In the genomic region with DNA sequence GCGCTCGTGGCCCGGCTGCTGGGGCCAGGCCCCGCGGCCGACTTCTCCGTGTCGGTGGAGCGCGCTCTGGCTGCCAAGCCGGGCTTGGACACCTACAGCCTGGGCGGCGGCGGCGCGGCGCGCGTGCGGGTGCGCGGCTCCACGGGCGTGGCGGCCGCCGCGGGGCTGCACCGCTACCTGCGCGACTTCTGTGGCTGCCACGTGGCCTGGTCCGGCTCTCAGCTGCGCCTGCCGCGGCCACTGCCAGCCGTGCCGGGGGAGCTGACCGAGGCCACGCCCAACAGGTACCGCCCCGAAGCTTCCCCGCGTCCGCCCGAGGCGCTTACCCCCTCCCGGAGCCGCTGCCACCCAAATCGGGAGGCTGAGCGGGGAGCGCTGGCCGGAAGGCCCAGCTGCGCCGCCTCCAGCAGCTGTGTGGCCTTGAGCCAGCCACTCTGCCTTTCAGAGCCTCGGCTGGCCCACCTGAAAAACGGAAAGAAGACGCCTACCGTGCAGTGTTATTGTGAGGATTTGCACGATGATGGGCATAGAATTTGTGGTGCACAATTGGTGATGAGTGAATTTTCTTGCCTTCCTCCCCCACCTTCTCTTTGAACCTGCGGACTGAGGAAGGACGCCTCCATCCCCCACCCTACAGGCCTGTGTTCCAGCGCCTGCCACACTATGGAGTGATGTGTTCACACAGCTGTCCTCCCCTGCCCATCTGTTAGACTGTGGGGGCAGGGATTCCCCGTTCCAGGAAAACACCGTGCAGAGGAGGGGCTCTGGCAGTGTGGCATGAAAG, we compare ENCODE assay signal across 1 cellular context.
A peak's percentile ranks its signal among the peaks of the same experiment; 100 is the strongest.
TF ChIP-seq lines count a peak whose summit lies in the region.

No MANE protein-coding gene starts in this region.

TF ChIP-seq in HepG2, 621 proteins besides CTCF, POLR2A, EP300 and RAD21 (continued from another document and continues in another):
- TF ChIP-seq, protein P1, sequence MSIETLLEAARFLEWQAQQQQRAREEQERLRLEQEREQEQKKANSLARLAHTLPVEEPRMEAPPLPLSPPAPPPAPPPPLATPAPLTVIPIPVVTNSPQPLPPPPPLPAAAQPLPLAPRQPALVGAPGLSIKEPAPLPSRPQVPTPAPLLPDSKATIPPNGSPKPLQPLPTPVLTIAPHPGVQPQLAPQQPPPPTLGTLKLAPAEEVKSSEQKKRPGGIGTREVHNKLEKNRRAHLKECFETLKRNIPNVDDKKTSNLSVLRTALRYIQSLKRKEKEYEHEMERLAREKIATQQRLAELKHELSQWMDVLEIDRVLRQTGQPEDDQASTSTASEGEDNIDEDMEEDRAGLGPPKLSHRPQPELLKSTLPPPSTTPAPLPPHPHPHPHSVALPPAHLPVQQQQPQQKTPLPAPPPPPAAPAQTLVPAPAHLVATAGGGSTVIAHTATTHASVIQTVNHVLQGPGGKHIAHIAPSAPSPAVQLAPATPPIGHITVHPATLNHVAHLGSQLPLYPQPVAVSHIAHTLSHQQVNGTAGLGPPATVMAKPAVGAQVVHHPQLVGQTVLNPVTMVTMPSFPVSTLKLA (IDR thresholded peaks at IDR 0.05), result peak; percentile 44; the same call in 1 of the 2 replicates
- no peak for TF ChIP-seq ZNF850 (CRISPR knock-in tag; conservative IDR thresholded peaks at IDR 0.05)
- no peak for TF ChIP-seq ZFP62 (CRISPR knock-in tag; IDR thresholded peaks at IDR 0.05)
- TF ChIP-seq ZNF558 (CRISPR knock-in tag; IDR thresholded peaks at IDR 0.05; ENCODE audit: borderline replicate concordance), result peak; percentile 31; the same call in 1 of the 2 replicates
- TF ChIP-seq, protein P2, sequence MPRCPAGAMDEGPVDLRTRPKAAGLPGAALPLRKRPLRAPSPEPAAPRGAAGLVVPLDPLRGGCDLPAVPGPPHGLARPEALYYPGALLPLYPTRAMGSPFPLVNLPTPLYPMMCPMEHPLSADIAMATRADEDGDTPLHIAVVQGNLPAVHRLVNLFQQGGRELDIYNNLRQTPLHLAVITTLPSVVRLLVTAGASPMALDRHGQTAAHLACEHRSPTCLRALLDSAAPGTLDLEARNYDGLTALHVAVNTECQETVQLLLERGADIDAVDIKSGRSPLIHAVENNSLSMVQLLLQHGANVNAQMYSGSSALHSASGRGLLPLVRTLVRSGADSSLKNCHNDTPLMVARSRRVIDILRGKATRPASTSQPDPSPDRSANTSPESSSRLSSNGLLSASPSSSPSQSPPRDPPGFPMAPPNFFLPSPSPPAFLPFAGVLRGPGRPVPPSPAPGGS (CRISPR knock-in tag; IDR thresholded peaks at IDR 0.05), result peak; percentile 59
- TF ChIP-seq ATF7-NPFF (CRISPR knock-in tag; IDR thresholded peaks at IDR 0.05; ENCODE audit: low read depth), result peak; percentile 43; the same call in 1 of the 2 replicates
- no peak for TF ChIP-seq ZKSCAN5 (CRISPR knock-in tag; IDR thresholded peaks at IDR 0.05)
- no peak for TF ChIP-seq ZNF484 (CRISPR knock-in tag; IDR thresholded peaks at IDR 0.05; ENCODE audit: borderline replicate concordance, low read depth)
- TF ChIP-seq PRPF4 (IDR thresholded peaks at IDR 0.05; ENCODE audit: low read depth, low read length, poor library complexity, severe bottlenecking), result no peak
- no peak for TF ChIP-seq ZNF383 (CRISPR knock-in tag; IDR thresholded peaks at IDR 0.05; ENCODE audit: borderline replicate concordance)
- no peak; the same call in 1 of the 2 replicates for TF ChIP-seq BHLHE40 (IDR thresholded peaks at IDR 0.05; ENCODE audit: low read length)
- TF ChIP-seq, protein P3, sequence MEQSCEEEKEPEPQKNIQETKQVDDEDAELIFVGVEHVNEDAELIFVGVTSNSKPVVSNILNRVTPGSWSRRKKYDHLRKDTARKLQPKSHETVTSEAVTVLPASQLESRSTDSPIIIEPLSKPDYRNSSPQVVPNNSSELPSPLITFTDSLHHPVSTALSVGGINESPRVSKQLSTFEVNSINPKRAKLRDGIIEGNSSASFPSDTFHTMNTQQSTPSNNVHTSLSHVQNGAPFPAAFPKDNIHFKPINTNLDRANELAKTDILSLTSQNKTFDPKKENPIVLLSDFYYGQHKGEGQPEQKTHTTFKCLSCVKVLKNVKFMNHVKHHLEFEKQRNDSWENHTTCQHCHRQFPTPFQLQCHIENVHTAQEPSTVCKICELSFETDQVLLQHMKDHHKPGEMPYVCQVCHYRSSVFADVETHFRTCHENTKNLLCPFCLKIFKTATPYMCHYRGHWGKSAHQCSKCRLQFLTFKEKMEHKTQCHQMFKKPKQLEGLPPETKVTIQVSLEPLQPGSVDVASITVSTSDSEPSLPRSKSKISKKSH (CRISPR knock-in tag; IDR thresholded peaks at IDR 0.05; ENCODE audit: borderline replicate concordance), result no peak
- TF ChIP-seq, protein P4, sequence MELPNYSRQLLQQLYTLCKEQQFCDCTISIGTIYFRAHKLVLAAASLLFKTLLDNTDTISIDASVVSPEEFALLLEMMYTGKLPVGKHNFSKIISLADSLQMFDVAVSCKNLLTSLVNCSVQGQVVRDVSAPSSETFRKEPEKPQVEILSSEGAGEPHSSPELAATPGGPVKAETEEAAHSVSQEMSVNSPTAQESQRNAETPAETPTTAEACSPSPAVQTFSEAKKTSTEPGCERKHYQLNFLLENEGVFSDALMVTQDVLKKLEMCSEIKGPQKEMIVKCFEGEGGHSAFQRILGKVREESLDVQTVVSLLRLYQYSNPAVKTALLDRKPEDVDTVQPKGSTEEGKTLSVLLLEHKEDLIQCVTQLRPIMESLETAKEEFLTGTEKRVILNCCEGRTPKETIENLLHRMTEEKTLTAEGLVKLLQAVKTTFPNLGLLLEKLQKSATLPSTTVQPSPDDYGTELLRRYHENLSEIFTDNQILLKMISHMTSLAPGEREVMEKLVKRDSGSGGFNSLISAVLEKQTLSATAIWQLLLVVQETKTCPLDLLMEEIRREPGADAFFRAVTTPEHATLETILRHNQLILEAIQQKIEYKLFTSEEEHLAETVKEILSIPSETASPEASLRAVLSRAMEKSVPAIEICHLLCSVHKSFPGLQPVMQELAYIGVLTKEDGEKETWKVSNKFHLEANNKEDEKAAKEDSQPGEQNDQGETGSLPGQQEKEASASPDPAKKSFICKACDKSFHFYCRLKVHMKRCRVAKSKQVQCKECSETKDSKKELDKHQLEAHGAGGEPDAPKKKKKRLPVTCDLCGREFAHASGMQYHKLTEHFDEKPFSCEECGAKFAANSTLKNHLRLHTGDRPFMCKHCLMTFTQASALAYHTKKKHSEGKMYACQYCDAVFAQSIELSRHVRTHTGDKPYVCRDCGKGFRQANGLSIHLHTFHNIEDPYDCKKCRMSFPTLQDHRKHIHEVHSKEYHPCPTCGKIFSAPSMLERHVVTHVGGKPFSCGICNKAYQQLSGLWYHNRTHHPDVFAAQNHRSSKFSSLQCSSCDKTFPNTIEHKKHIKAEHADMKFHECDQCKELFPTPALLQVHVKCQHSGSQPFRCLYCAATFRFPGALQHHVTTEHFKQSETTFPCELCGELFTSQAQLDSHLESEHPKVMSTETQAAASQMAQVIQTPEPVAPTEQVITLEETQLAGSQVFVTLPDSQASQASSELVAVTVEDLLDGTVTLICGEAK (IDR thresholded peaks at IDR 0.05), result no peak
- TF ChIP-seq, protein P4 (CRISPR knock-in tag; IDR thresholded peaks at IDR 0.05), result 0 out of 2 replicates have a peak, but pooled peaks have one; percentile 24
- no peak for TF ChIP-seq ZFP41 (CRISPR knock-in tag; IDR thresholded peaks at IDR 0.05; ENCODE audit: borderline replicate concordance)
- TF ChIP-seq, protein P5, sequence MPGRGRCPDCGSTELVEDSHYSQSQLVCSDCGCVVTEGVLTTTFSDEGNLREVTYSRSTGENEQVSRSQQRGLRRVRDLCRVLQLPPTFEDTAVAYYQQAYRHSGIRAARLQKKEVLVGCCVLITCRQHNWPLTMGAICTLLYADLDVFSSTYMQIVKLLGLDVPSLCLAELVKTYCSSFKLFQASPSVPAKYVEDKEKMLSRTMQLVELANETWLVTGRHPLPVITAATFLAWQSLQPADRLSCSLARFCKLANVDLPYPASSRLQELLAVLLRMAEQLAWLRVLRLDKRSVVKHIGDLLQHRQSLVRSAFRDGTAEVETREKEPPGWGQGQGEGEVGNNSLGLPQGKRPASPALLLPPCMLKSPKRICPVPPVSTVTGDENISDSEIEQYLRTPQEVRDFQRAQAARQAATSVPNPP (CRISPR knock-in tag; IDR thresholded peaks at IDR 0.05), result peak; percentile 97
- TF ChIP-seq CCAR2 (optimal IDR thresholded peaks at IDR 0.05; ENCODE audit: low read depth, low read length), result peak; percentile 54
- no peak for TF ChIP-seq ZNF20 (CRISPR knock-in tag; IDR thresholded peaks at IDR 0.05)
- no peak for TF ChIP-seq SMC3 (IDR thresholded peaks at IDR 0.05; ENCODE audit: low read length)
- TF ChIP-seq YY1 (IDR thresholded peaks at IDR 0.05; ENCODE audit: insufficient read depth, insufficient replicate concordance, low read depth, low read length), result no peak
- TF ChIP-seq ZNF879 (CRISPR knock-in tag; IDR thresholded peaks at IDR 0.05), result 0 out of 2 replicates have a peak, but pooled peaks have one; percentile 28
- TF ChIP-seq GFI1 (CRISPR knock-in tag; IDR thresholded peaks at IDR 0.05; ENCODE audit: borderline replicate concordance), result no peak
- TF ChIP-seq, protein P6, sequence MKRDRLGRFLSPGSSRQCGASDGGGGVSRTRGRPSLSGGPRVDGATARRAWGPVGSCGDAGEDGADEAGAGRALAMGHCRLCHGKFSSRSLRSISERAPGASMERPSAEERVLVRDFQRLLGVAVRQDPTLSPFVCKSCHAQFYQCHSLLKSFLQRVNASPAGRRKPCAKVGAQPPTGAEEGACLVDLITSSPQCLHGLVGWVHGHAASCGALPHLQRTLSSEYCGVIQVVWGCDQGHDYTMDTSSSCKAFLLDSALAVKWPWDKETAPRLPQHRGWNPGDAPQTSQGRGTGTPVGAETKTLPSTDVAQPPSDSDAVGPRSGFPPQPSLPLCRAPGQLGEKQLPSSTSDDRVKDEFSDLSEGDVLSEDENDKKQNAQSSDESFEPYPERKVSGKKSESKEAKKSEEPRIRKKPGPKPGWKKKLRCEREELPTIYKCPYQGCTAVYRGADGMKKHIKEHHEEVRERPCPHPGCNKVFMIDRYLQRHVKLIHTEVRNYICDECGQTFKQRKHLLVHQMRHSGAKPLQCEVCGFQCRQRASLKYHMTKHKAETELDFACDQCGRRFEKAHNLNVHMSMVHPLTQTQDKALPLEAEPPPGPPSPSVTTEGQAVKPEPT (CRISPR knock-in tag; IDR thresholded peaks at IDR 0.05; ENCODE audit: low read depth), result no peak; the same call in 1 of the 2 replicates
- TF ChIP-seq, protein P7, sequence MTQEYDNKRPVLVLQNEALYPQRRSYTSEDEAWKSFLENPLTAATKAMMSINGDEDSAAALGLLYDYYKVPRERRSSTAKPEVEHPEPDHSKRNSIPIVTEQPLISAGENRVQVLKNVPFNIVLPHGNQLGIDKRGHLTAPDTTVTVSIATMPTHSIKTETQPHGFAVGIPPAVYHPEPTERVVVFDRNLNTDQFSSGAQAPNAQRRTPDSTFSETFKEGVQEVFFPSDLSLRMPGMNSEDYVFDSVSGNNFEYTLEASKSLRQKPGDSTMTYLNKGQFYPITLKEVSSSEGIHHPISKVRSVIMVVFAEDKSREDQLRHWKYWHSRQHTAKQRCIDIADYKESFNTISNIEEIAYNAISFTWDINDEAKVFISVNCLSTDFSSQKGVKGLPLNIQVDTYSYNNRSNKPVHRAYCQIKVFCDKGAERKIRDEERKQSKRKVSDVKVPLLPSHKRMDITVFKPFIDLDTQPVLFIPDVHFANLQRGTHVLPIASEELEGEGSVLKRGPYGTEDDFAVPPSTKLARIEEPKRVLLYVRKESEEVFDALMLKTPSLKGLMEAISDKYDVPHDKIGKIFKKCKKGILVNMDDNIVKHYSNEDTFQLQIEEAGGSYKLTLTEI (CRISPR knock-in tag; conservative IDR thresholded peaks at IDR 0.05), result no peak
- TF ChIP-seq TCF7L2 (IDR thresholded peaks at IDR 0.05; ENCODE audit: low read depth, low read length), result no peak
- TF ChIP-seq ETV5 (CRISPR knock-in tag; IDR thresholded peaks at IDR 0.05; ENCODE audit: borderline replicate concordance), result peak; percentile 97
- TF ChIP-seq, protein P8, sequence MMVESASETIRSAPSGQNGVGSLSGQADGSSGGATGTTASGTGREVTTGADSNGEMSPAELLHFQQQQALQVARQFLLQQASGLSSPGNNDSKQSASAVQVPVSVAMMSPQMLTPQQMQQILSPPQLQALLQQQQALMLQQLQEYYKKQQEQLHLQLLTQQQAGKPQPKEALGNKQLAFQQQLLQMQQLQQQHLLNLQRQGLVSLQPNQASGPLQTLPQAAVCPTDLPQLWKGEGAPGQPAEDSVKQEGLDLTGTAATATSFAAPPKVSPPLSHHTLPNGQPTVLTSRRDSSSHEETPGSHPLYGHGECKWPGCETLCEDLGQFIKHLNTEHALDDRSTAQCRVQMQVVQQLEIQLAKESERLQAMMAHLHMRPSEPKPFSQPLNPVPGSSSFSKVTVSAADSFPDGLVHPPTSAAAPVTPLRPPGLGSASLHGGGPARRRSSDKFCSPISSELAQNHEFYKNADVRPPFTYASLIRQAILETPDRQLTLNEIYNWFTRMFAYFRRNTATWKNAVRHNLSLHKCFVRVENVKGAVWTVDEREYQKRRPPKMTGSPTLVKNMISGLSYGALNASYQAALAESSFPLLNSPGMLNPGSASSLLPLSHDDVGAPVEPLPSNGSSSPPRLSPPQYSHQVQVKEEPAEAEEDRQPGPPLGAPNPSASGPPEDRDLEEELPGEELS (CRISPR knock-in tag; IDR thresholded peaks at IDR 0.05), result peak; percentile 71
- TF ChIP-seq ZFP1 (CRISPR knock-in tag; IDR thresholded peaks at IDR 0.05), result no peak; the same call in 1 of the 2 replicates
- no peak for TF ChIP-seq NFE2L1 (CRISPR knock-in tag; IDR thresholded peaks at IDR 0.05; ENCODE audit: borderline replicate concordance)
- 0 out of 2 replicates have a peak, but pooled peaks have one; percentile 53 for TF ChIP-seq ZNF446 (CRISPR knock-in tag; IDR thresholded peaks at IDR 0.05)
- no peak for TF ChIP-seq ZNF615 (CRISPR knock-in tag; IDR thresholded peaks at IDR 0.05; ENCODE audit: borderline replicate concordance)
- no peak; the same call in 1 of the 2 replicates for TF ChIP-seq ZNF891 (CRISPR knock-in tag; IDR thresholded peaks at IDR 0.05)
